11 cellular contexts compared by ENCODE assay signal in the genomic region with DNA sequence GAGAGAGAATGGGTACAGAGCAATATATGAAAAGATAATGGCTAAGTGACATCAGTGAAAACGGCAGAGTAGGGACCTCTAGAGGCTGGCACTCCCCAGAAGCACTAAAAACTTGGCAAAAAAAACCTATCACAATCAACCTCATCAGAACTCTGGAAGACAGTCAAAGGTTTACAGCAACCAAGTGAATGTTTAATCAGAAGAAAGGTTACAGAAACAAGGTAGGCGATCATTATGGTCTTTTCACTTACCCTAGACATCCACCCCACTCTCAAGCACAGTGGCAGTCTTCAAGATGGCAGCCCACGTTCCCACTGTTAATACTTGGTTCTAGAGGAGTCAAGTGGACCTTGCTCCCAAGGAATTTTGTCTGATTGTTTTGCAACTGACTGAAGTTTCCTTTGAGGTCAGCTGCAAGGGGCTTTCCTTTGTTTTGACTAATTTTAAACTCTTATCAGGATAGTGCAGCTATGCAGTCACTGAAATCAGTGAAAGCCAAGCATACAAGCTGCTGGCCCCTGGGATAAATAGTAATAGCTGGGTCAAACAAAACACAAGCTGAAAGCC. TPM values are rescaled to one million over a fixed set of nuclear protein-coding genes. Genes with fewer than 3 reads are reported as not detected.
DNase-seq lines count a peak whose midpoint lies in the region; ATAC-seq, FAIRE-seq and TF ChIP-seq lines count a peak whose summit lies in the region.
"Had no signal": no experiment of that assay in that cellular context is flagged by ENCODE, and none has a peak within 500 bp of the region (broad histone marks: within the 10 kb centered on the region; RNA-seq: fewer than 3 reads in every experiment).

No MANE protein-coding gene starts in this region.

- POLR2A ChIA-PET in GM10248 (lab: Yijun Ruan, JAX) = interaction anchor here (0.6 kb wide), 1 partner anchor 14 kb away, joined by 3 read pairs; no protein-coding TSS in a partner anchor

- FAIRE-seq in kidney (lab: Jason Lieb, UNC) = no peak

- no peaks in the 10 kb centered on the region for H4K20me1 ChIP-seq in Loucy (ENCODE audit: insufficient read depth, low read length, poor library complexity, severe bottlenecking)

- H3K27me3 ChIP-seq in Loucy (ENCODE audit: insufficient read depth, low read length, poor library complexity, severe bottlenecking) = no peaks in the 10 kb centered on the region
- no peaks in the 10 kb centered on the region for H3K27me3 ChIP-seq in foreskin keratinocyte
- H3K27me3 ChIP-seq: upper lobe of left lung had no signal

- peak; percentile 15 for TF ChIP-seq CTCF in GM10248 (IDR thresholded peaks at IDR 0.05; ENCODE audit: control extremely low read depth, extremely low read depth, low read depth, missing control alignments)
- peak; percentile 63 for TF ChIP-seq CTCF in Loucy (conservative IDR thresholded peaks at IDR 0.05; ENCODE audit: low read length)
- TF ChIP-seq CTCF in foreskin keratinocyte (conservative IDR thresholded peaks at IDR 0.05) = peak; percentile 22
- no peak for TF ChIP-seq CTCF in kidney (IDR thresholded peaks at IDR 0.05; ENCODE audit: borderline replicate concordance, extremely low read depth, insufficient read depth)

- H3K9ac ChIP-seq in Loucy (ENCODE audit: low read depth, low read length, poor library complexity, severe bottlenecking) = peak overlapping the region; percentile 73
- no peak overlapping the region for H3K9ac ChIP-seq in kidney (ENCODE audit: low read length in 2 of 2)

- intact Hi-C loops in kidney (cut with DNase I) = no loop called here

- DNase-seq in GM10248 (ENCODE audit: extremely low spot score) (peak; percentile 7), foreskin keratinocyte (no peak), kidney (no peak), DMS79 (lab: John Stamatoyannopoulos, UW) (no peak), NCI-H2171 (lab: John Stamatoyannopoulos, UW) (no peak), medulla oblongata (ENCODE audit: extremely low spot score) (no peak)
- DNase-seq: EL, NCI-H446, upper lobe of left lung had no signal

- no peaks in the 10 kb centered on the region for H3K36me3 ChIP-seq in Loucy (ENCODE audit: insufficient read depth, low read length)
- no peaks in the 10 kb centered on the region for H3K36me3 ChIP-seq in kidney (ENCODE audit: control insufficient read depth in 1 of 2, insufficient read depth in 2 of 2, low read length in 2 of 2)
- H3K36me3 ChIP-seq: upper lobe of left lung had no signal

- H3K4me1 ChIP-seq in Loucy (ENCODE audit: insufficient read depth, low read length, poor library complexity, severe bottlenecking) (peaks cover 52% of the 10 kb centered on the region), foreskin keratinocyte (peaks cover 48% of the 10 kb centered on the region), kidney (ENCODE audit: control insufficient read depth in 1 of 2, insufficient read depth in 1 of 2, low read depth in 1 of 2, low read length in 2 of 2) (peaks cover 0 to 7% of the 10 kb centered on the region in 2 donors)

- H3K27ac ChIP-seq in foreskin keratinocyte = no peak overlapping the region
- peak overlapping the region in 1 of 2 donors; percentile 11 for H3K27ac ChIP-seq in kidney (ENCODE audit: low read depth in 2 of 2, low read length in 2 of 2)
- H3K27ac ChIP-seq: upper lobe of left lung had no signal

- ATAC-seq in GM19463 (IDR thresholded peaks at IDR 0.05; ENCODE audit: unreplicated experiment) = peak; percentile 56
- ATAC-seq in foreskin keratinocyte = no peak

- peaks cover 2% of the 10 kb centered on the region for H3K9me3 ChIP-seq in Loucy (ENCODE audit: insufficient read depth, low read depth, low read length)
- peaks cover 0 to 19% of the 10 kb centered on the region in 2 donors for H3K9me3 ChIP-seq in kidney (ENCODE audit: control insufficient read depth in 1 of 2, low read length in 2 of 2)
- H3K9me3 ChIP-seq: upper lobe of left lung had no signal

- peaks cover 39% of the 10 kb centered on the region for H3K79me2 ChIP-seq in Loucy (ENCODE audit: insufficient read depth, low read length)

- peak overlapping the region; percentile 99 for H3K4me2 ChIP-seq in Loucy (ENCODE audit: low read depth, low read length, poor library complexity, severe bottlenecking)

- peak overlapping the region; percentile 74 for H3K4me3 ChIP-seq in Loucy (ENCODE audit: low read length, poor library complexity, severe bottlenecking)
- peak overlapping the region in 1 of 2 donors; percentile 25 for H3K4me3 ChIP-seq in kidney (ENCODE audit: low read length in 2 of 2)
- H3K4me3 ChIP-seq: upper lobe of left lung had no signal

- H3F3A ChIP-seq in Loucy (ENCODE audit: low read depth) = no peaks in the 10 kb centered on the region

- peak overlapping the region; percentile 71 for H2AFZ ChIP-seq in Loucy (ENCODE audit: low read length)

- CTCF ChIA-PET in GM10248 (lab: Yijun Ruan, JAX) = no interaction called here

- no peaks in the 10 kb centered on the region for H3K9me2 ChIP-seq in Loucy (replicated peaks; ENCODE audit: low read depth, low read length)

RNA-seq across cellular contexts. Expression of gene KIFAP3, which starts 7.2 kb away (rescaled TPM):
- 26.2 and 28.9 TPM in 2 replicates for total RNA-seq in foreskin keratinocyte
- polyA plus RNA-seq in foreskin keratinocyte = 16.5 TPM in 2 replicates
- 32.9 TPM for total RNA-seq in kidney
- polyA plus RNA-seq in kidney (ENCODE audit: insufficient read depth, low read depth, low replicate concordance) = 31.6 TPM
